Comparison of ENCODE assay signal across 8 cellular contexts in the genomic region with DNA sequence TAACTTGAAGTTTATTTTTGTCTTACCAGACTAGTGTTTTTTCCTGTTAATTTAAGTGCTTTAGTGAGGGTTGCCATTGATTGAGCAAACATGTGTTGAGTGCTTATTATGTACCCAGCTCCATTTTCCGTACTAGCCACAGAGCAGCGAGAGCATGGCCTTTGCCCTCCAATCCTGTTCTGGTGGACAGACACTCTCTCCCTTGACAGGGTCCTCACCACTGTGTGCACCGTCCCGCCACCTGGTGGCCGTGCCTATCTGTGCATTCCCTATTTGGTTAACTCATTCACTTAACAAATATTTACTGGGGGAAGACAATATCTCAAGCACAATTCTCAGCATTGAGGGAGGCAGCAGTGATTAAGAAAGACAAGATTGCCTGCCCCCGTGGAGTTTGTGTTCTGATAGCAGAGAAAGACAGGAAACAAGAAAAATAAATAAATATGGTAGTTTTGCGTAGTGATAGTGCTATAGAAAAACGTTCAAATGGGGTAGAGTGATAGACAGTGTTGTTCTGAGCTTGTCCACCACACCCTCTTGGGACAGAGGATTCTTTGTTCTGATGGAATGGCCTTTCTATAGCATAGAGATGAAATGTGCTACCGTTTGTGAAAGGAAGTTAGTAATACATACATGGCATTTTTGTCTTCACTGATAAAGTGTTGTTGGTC. TPM values are rescaled to one million over a fixed set of nuclear protein-coding genes. Genes with fewer than 3 reads are reported as not detected.
DNase-seq lines count a peak whose midpoint lies in the region; ATAC-seq, FAIRE-seq and TF ChIP-seq lines count a peak whose summit lies in the region.

No MANE protein-coding gene starts in this region.

- H3K27me3 ChIP-seq in SJSA1 (replicated peaks) = no peaks in the 10 kb centered on the region

- H3K4me1 ChIP-seq in A549 (no peaks in the 10 kb centered on the region), SJSA1 (replicated peaks) (peaks cover 52% of the 10 kb centered on the region), kidney (ENCODE audit: control insufficient read depth in 1 of 2, insufficient read depth in 1 of 2, low read depth in 1 of 2, low read length in 2 of 2) (no peaks in the 10 kb centered on the region)

- TF ChIP-seq EP300 in A549 (IDR thresholded peaks at IDR 0.05) = no peak

- WGBS in A549 (ENCODE audit: missing lambda C conversion rate) = 15% methylated on average over 9 of the region's 9 CpGs

- no peak overlapping the region for H3K9ac ChIP-seq in kidney (ENCODE audit: low read length in 2 of 2)

- ATAC-seq in A549 (peak; percentile 71 to 93; a peak in 5 of 6 replicates), HG03175 (IDR thresholded peaks at IDR 0.05; ENCODE audit: unreplicated experiment) (peak; percentile 67), HG03354 (IDR thresholded peaks at IDR 0.05; ENCODE audit: poor library complexity, severe bottlenecking, unreplicated experiment) (no peak)

- FAIRE-seq in A549 (lab: Jason Lieb, UNC) = no peak
- FAIRE-seq in kidney (lab: Jason Lieb, UNC) = no peak

- H3K27ac ChIP-seq in A549 = no peak overlapping the region
- peak overlapping the region; percentile 95 for H3K27ac ChIP-seq in SJSA1
- H3K27ac ChIP-seq in kidney (ENCODE audit: low read depth in 2 of 2, low read length in 2 of 2) = no peak overlapping the region

- POLR2A ChIA-PET in A549 (lab: Yijun Ruan, JAX) = no interaction called here

- CTCF ChIA-PET in A549 (lab: Yijun Ruan, JAX) = interaction anchor here (0.6 to 3.3 kb wide), 11 partner anchors 9 to 376 kb away, joined by 3 to 21 read pairs (median 5); no protein-coding TSS in a partner anchor

- no peak for TF ChIP-seq POLR2A in A549 (IDR thresholded peaks at IDR 0.05; ENCODE audit: low read length)

- H3K4me3 ChIP-seq in A549 (no peak overlapping the region), SJSA1 (no peak overlapping the region), kidney (ENCODE audit: low read length in 2 of 2) (no peak overlapping the region)

- intact Hi-C loops in kidney (cut with DNase I) = no loop called here

- H3K9me3 ChIP-seq in A549 (no peaks in the 10 kb centered on the region), SJSA1 (replicated peaks) (no peaks in the 10 kb centered on the region), kidney (ENCODE audit: control insufficient read depth in 1 of 2, low read length in 2 of 2) (no peaks in the 10 kb centered on the region)

- peak; percentile 22 to 55 for DNase-seq in A549 (ENCODE audit: low read depth in 1 of 2, low spot score in 1 of 2)
- peak; percentile 74 to 82 for DNase-seq in SJSA1 (ENCODE audit: low read depth in 1 of 2, low spot score in 2 of 2)
- DNase-seq in astrocyte of the hippocampus (ENCODE audit: low read depth, low spot score) = peak; percentile 67
- no peak for DNase-seq in kidney
- peak; percentile 22 for DNase-seq in stimulated activated CD8-positive, alpha-beta memory T cell treated with anti-CD3 and anti-CD28 coated beads, Interleukin-12 subunit alpha, Interleukin-12 subunit beta, amount 100 ng/mL, for 1 hour (ENCODE audit: low read depth)

- peak; percentile 61 for TF ChIP-seq CTCF in A549 (IDR thresholded peaks at IDR 0.05)
- TF ChIP-seq CTCF in GM12873 (IDR thresholded peaks at IDR 0.05; ENCODE audit: insufficient read depth, low read depth, low read length, missing control alignments) = peak; percentile 91
- TF ChIP-seq CTCF in kidney (IDR thresholded peaks at IDR 0.05; ENCODE audit: borderline replicate concordance, extremely low read depth, insufficient read depth) = peak; percentile 66

- peak; percentile 37 to 49; a peak in 3 of 5 replicates for TF ChIP-seq RAD21 in A549 (conservative IDR thresholded peaks at IDR 0.05 in 1 of 2, IDR thresholded peaks at IDR 0.05 in 1 of 2)

- H3K4me2 ChIP-seq in A549 = no peak overlapping the region

- H3K36me3 ChIP-seq in SJSA1 (peaks cover 12% of the 10 kb centered on the region), kidney (ENCODE audit: control insufficient read depth in 1 of 2, insufficient read depth in 2 of 2, low read length in 2 of 2) (no peaks in the 10 kb centered on the region)

TF ChIP-seq in A549, 52 proteins besides CTCF, POLR2A, EP300 and RAD21:
- TF ChIP-seq HOXB5 (CRISPR knock-in tag; IDR thresholded peaks at IDR 0.05) (no peak), SMC3 (IDR thresholded peaks at IDR 0.05) (peak; percentile 49; the same call in 2 of the 3 replicates)

RNA-seq across cellular contexts. Expression of a gene that starts 13.0 kb away (rescaled TPM):
- polyA plus RNA-seq in A549 (2011; rRNA removed) (not detected in 2 replicates), A549 (2017; fragmentation: RNase III; extraction: RNeasy Plus Mini Kit Qiagen cat#74134 plus additional on column Dnase treatment) (not detected in 3 replicates), kidney (ENCODE audit: insufficient read depth, low read depth, low replicate concordance) (4.8 TPM)
- polyA plus RNA-seq in A549 (2012; cell fraction: cytosol; rRNA removed) = not detected in 2 replicates
- polyA plus RNA-seq in A549 (2012; cell fraction: nucleus; rRNA removed) = not detected in 2 replicates
- not detected in 2 replicates for polyA minus RNA-seq in A549 (2011; rRNA and poly(A)+ RNA removed)
- 60.7 and 62.5 TPM in 2 replicates for total RNA-seq in SJSA1 (2014; rRNA removed; shearing (Covaris generic))
- total RNA-seq in kidney = 13.8 TPM
